1 cellular context compared by ENCODE assay signal in the genomic region with DNA sequence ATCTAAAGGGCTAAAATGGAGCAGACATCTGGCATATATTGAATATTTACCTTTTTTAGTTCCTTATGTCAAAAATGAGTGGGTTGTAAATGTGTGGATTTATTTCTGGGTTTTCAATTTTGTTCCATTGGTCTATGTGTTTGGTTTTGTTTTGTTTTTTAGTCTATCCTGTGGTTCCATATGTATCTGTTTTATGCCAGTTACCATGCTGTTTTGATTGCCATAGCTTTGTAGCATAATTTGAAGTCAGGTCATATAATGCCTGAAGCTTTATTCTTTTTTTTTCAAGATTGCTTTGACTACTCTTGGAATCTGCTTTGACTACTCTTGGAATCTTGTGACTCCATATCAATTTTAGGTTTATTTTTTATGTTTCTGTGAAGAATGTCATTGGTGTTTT.
A peak's percentile ranks its signal among the peaks of the same experiment; 100 is the strongest.
TF ChIP-seq lines count a peak whose summit lies in the region.

No MANE protein-coding gene starts in this region.

TF ChIP-seq in HepG2, 621 proteins besides CTCF, POLR2A, EP300 and RAD21:
- no peak for TF ChIP-seq PATZ1 (CRISPR knock-in tag; IDR thresholded peaks at IDR 0.05)
- TF ChIP-seq ELF3 (CRISPR knock-in tag; IDR thresholded peaks at IDR 0.05): 0 out of 2 replicates have a peak, but pooled peaks have one; percentile 4
- TF ChIP-seq ZBTB3 (CRISPR knock-in tag; IDR thresholded peaks at IDR 0.05; ENCODE audit: borderline replicate concordance, low read depth): no peak
- 0 out of 2 replicates have a peak, but pooled peaks have one; percentile 79 for TF ChIP-seq THYN1 (CRISPR knock-in tag; IDR thresholded peaks at IDR 0.05; ENCODE audit: borderline replicate concordance, low read depth)
- no peak for TF ChIP-seq ZNF720 (CRISPR knock-in tag; IDR thresholded peaks at IDR 0.05)
- no peak for TF ChIP-seq ZNF775 (CRISPR knock-in tag; IDR thresholded peaks at IDR 0.05; ENCODE audit: borderline replicate concordance)
- TF ChIP-seq BRF2 (CRISPR knock-in tag; IDR thresholded peaks at IDR 0.05): no peak
- peak; percentile 87; the same call in 1 of the 2 replicates for TF ChIP-seq CHD4 (IDR thresholded peaks at IDR 0.05; ENCODE audit: borderline replicate concordance, low read length)
- peak; percentile 43; the same call in 1 of the 2 replicates for TF ChIP-seq SMYD3 (CRISPR knock-in tag; IDR thresholded peaks at IDR 0.05)
- no peak for TF ChIP-seq THAP8 (CRISPR knock-in tag; IDR thresholded peaks at IDR 0.05; ENCODE audit: borderline replicate concordance)
- no peak for TF ChIP-seq NFE2L2 (IDR thresholded peaks at IDR 0.05; ENCODE audit: low read length)
- TF ChIP-seq FOSL2 (CRISPR knock-in tag; IDR thresholded peaks at IDR 0.05): no peak
- TF ChIP-seq SP2 (CRISPR knock-in tag; IDR thresholded peaks at IDR 0.05): no peak
- TF ChIP-seq ZNF749 (CRISPR knock-in tag; IDR thresholded peaks at IDR 0.05; ENCODE audit: borderline replicate concordance): no peak
- TF ChIP-seq PAWR (CRISPR knock-in tag; IDR thresholded peaks at IDR 0.05; ENCODE audit: borderline replicate concordance): no peak
- TF ChIP-seq MLLT10 (CRISPR knock-in tag; IDR thresholded peaks at IDR 0.05): no peak
- TF ChIP-seq, protein P1, sequence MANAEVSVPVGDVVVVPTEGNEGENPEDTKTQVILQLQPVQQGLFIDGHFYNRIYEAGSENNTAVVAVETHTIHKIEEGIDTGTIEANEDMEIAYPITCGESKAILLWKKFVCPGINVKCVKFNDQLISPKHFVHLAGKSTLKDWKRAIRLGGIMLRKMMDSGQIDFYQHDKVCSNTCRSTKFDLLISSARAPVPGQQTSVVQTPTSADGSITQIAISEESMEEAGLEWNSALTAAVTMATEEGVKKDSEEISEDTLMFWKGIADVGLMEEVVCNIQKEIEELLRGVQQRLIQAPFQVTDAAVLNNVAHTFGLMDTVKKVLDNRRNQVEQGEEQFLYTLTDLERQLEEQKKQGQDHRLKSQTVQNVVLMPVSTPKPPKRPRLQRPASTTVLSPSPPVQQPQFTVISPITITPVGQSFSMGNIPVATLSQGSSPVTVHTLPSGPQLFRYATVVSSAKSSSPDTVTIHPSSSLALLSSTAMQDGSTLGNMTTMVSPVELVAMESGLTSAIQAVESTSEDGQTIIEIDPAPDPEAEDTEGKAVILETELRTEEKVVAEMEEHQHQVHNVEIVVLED (CRISPR knock-in tag; IDR thresholded peaks at IDR 0.05; ENCODE audit: borderline replicate concordance): no peak
- TF ChIP-seq ZNF468 (CRISPR knock-in tag; IDR thresholded peaks at IDR 0.05): no peak
- no peak for TF ChIP-seq FOXM1 (CRISPR knock-in tag; IDR thresholded peaks at IDR 0.05)
- TF ChIP-seq SNAPC2 (CRISPR knock-in tag; IDR thresholded peaks at IDR 0.05): 0 out of 2 replicates have a peak, but pooled peaks have one; percentile 43
- TF ChIP-seq ZNF17 (CRISPR knock-in tag; IDR thresholded peaks at IDR 0.05): no peak
- TF ChIP-seq, protein P2, sequence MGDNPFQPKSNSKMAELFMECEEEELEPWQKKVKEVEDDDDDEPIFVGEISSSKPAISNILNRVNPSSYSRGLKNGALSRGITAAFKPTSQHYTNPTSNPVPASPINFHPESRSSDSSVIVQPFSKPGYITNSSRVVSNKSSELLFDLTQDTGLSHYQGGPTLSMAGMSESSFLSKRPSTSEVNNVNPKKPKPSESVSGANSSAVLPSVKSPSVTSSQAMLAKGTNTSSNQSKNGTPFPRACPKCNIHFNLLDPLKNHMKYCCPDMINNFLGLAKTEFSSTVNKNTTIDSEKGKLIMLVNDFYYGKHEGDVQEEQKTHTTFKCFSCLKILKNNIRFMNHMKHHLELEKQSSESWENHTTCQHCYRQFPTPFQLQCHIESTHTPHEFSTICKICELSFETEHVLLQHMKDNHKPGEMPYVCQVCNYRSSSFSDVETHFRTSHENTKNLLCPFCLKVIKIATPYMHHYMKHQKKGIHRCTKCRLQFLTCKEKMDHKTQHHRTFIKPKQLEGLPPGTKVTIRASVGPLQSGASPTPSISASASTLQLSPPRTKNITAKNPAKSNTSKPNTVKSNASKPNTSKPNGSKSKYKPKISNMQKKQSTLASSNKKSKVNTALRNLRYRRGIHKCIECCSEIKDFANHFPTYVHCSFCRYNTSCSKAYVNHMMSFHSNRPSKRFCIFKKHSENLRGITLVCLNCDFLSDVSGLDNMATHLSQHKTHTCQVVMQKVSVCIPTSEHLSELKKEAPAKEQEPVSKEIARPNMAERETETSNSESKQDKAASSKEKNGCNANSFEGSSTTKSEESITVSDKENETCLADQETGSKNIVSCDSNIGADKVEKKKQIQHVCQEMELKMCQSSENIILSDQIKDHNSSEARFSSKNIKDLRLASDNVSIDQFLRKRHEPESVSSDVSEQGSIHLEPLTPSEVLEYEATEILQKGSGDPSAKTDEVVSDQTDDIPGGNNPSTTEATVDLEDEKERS (CRISPR knock-in tag; IDR thresholded peaks at IDR 0.05): peak; percentile 96
- TF ChIP-seq ZNF274 (CRISPR knock-in tag; IDR thresholded peaks at IDR 0.05): no peak
- no peak for TF ChIP-seq ZNF660 (CRISPR knock-in tag; IDR thresholded peaks at IDR 0.05; ENCODE audit: borderline replicate concordance, low read depth)
- TF ChIP-seq PCBP1 (IDR thresholded peaks at IDR 0.05; ENCODE audit: borderline replicate concordance, low read depth, low read length): no peak
- no peak for TF ChIP-seq DR1 (CRISPR knock-in tag; IDR thresholded peaks at IDR 0.05)
- TF ChIP-seq, protein P3, sequence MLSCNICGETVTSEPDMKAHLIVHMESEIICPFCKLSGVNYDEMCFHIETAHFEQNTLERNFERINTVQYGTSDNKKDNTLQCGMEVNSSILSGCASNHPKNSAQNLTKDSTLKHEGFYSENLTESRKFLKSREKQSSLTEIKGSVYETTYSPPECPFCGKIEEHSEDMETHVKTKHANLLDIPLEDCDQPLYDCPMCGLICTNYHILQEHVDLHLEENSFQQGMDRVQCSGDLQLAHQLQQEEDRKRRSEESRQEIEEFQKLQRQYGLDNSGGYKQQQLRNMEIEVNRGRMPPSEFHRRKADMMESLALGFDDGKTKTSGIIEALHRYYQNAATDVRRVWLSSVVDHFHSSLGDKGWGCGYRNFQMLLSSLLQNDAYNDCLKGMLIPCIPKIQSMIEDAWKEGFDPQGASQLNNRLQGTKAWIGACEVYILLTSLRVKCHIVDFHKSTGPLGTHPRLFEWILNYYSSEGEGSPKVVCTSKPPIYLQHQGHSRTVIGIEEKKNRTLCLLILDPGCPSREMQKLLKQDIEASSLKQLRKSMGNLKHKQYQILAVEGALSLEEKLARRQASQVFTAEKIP (CRISPR knock-in tag; IDR thresholded peaks at IDR 0.05; ENCODE audit: borderline replicate concordance): no peak
- TF ChIP-seq RCOR2 (CRISPR knock-in tag; IDR thresholded peaks at IDR 0.05): peak; percentile 55; the same call in 1 of the 2 replicates
- no peak for TF ChIP-seq ZNF296 (CRISPR knock-in tag; conservative IDR thresholded peaks at IDR 0.05)
- no peak for TF ChIP-seq ZNF264 (CRISPR knock-in tag; IDR thresholded peaks at IDR 0.05)
- TF ChIP-seq ARID2 (CRISPR knock-in tag; IDR thresholded peaks at IDR 0.05; ENCODE audit: borderline replicate concordance): peak; percentile 61; the same call in 1 of the 2 replicates
